10 cellular contexts compared by ENCODE assay signal in the genomic region with DNA sequence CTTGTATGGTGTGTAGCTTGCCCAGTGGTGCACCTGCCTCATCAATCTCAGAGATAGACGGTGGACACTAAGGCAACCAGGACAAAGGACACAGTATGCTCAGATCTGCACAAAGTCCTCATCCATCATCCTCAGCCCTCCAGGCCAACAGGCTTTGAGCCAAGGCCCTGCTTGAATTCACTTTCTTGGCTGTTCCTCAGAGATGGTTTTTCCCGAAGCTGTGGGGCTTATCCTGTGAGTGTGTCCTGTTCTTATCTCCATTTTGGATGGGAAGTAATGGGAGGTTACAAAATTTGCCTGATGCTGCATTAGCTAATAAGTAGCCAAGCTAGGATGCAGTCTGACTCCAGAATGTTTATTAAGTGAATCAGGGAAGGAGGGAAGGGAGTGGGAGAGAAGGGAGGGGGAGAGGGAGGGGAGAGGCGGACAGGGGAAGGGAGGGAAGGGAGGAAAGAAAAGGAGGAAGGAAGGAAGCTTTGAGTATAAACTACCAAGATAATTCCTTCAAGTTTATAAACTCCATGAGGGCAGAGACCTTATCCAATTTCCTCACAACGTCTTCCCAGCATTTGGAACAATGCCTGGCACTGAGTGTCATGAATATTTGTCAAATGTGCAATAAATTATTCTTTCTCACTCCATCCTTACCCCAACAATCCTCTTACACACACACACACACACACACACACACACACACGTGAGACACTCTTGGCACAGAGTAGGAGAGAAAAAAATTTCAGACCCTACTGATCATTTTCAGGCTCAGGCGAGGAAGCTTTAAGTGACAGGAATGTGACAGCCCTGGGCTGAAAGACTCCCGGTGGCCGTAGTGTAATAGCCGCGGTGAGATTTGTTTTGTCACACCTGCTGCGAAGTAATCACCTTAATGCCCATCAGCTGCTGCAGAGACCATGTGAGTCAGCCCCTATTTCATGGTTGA.
DNase-seq lines count a peak whose midpoint lies in the region; ATAC-seq, FAIRE-seq and TF ChIP-seq lines count a peak whose summit lies in the region.
"Had no signal": no experiment of that assay in that cellular context is flagged by ENCODE, and none has a peak within 500 bp of the region (broad histone marks: within the 10 kb centered on the region; RNA-seq: fewer than 3 reads in every experiment).

No MANE protein-coding gene starts in this region.

- no peaks in the 10 kb centered on the region for H3K36me3 Mint-ChIP-seq in activated CD8-positive, alpha-beta T cell treated with anti-CD3 and anti-CD28 coated beads for 36 hours (ENCODE audit: low read depth)
- H3K36me3 Mint-ChIP-seq: CD4-positive, CD25-positive, alpha-beta regulatory T cell had no signal

- FAIRE-seq in pancreas (lab: Jason Lieb, UNC): no peak

- H3K9me3 ChIP-seq in pancreas: no peaks in the 10 kb centered on the region
- H3K9me3 ChIP-seq: thyroid gland had no signal

- no peak overlapping the region for H3K4me3 Mint-ChIP-seq in activated CD8-positive, alpha-beta T cell treated with anti-CD3 and anti-CD28 coated beads for 36 hours
- H3K4me3 Mint-ChIP-seq: CD4-positive, CD25-positive, alpha-beta regulatory T cell had no signal

- no peak overlapping the region for H3K27ac Mint-ChIP-seq in activated CD8-positive, alpha-beta T cell treated with anti-CD3 and anti-CD28 coated beads for 36 hours

- H3K9me3 Mint-ChIP-seq in activated CD8-positive, alpha-beta T cell treated with anti-CD3 and anti-CD28 coated beads for 36 hours: no peaks in the 10 kb centered on the region
- H3K9me3 Mint-ChIP-seq: CD4-positive, CD25-positive, alpha-beta regulatory T cell had no signal

- intact Hi-C loops in pancreas (cut with DNase I): no loop called here
- intact Hi-C loops in activated CD8-positive, alpha-beta T cell treated with anti-CD3 and anti-CD28 coated beads for 36 hours (cut with micrococcal nuclease): no loop called here

- H3K27me3 Mint-ChIP-seq in activated CD8-positive, alpha-beta T cell treated with anti-CD3 and anti-CD28 coated beads for 36 hours: no peaks in the 10 kb centered on the region
- H3K27me3 Mint-ChIP-seq: CD4-positive, CD25-positive, alpha-beta regulatory T cell had no signal

- no peaks in the 10 kb centered on the region for H3K27me3 ChIP-seq in pancreas
- H3K27me3 ChIP-seq: thyroid gland had no signal

- 47 to 62% methylated on average over 11 of the region's 11 CpGs for WGBS in pancreas, 2 donors

- peak; percentile 75 for DNase-seq in AG10803 (ENCODE audit: low read depth)
- peak; percentile 41 for DNase-seq in globus pallidus (ENCODE audit: low spot score)
- peak in 2 of 6 donors; percentile 6 to 24 for DNase-seq in pancreas
- DNase-seq in activated CD8-positive, alpha-beta T cell treated with anti-CD3 and anti-CD28 coated beads for 36 hours: no peak
- no peak for DNase-seq in DMS53 treated with DMSO at 0.1 percent for 48 hours (lab: John Stamatoyannopoulos, UW; ENCODE audit: unreplicated experiment)
- DNase-seq in NCI-H526 treated with DMSO at 0.1 percent for 48 hours (lab: John Stamatoyannopoulos, UW): no peak
- DNase-seq: CD4-positive, CD25-positive, alpha-beta regulatory T cell had no signal

- POLR2A ChIA-PET in activated CD8-positive, alpha-beta T cell treated with anti-CD3 and anti-CD28 coated beads for 36 hours (lab: Charles Lee): no interaction called here

- H3K4me3 ChIP-seq in AG10803 (ENCODE audit: low read length) (no peak overlapping the region), pancreas (no peak overlapping the region)
- H3K4me3 ChIP-seq: thyroid gland had no signal

- peaks cover 0 to 4% (median 0%) of the 10 kb centered on the region in 3 donors for H3K4me1 ChIP-seq in pancreas

- CTCF ChIA-PET in activated CD8-positive, alpha-beta T cell treated with anti-CD3 and anti-CD28 coated beads for 36 hours (lab: Charles Lee): no interaction called here

- no peak overlapping the region for H3K27ac ChIP-seq in pancreas

- TF ChIP-seq CTCF in AG10803 (conservative IDR thresholded peaks at IDR 0.05; ENCODE audit: low read length) (no peak), pancreas (IDR thresholded peaks at IDR 0.05) (no peak)
- no peak for TF ChIP-seq CTCF in activated CD8-positive, alpha-beta T cell treated with anti-CD3 and anti-CD28 coated beads for 36 hours (IDR thresholded peaks at IDR 0.05)

- no peak for ATAC-seq in SK-N-SH treated with all-trans-retinoic acid at 6 μM for 48 hours
- peak in 3 of 4 donors; percentile 51 to 59 (median 55) for ATAC-seq in pancreas
- no peak for ATAC-seq in HG03097 (IDR thresholded peaks at IDR 0.05; ENCODE audit: low FRiP score, unreplicated experiment)
- no peak for ATAC-seq in activated CD8-positive, alpha-beta T cell treated with anti-CD3 and anti-CD28 coated beads for 36 hours

- H3K4me1 Mint-ChIP-seq in activated CD8-positive, alpha-beta T cell treated with anti-CD3 and anti-CD28 coated beads for 36 hours (ENCODE audit: low read depth): peaks cover 18% of the 10 kb centered on the region

- H3K36me3 ChIP-seq in pancreas: no peaks in the 10 kb centered on the region
- H3K36me3 ChIP-seq: thyroid gland had no signal

TF ChIP-seq in SK-N-SH treated with all-trans-retinoic acid at 6 μM for 48 hours, 23 proteins besides CTCF, POLR2A, EP300 and RAD21:
- TF ChIP-seq TOX (CRISPR knock-in tag; IDR thresholded peaks at IDR 0.05; ENCODE audit: borderline replicate concordance) (no peak), ISL1 (CRISPR knock-in tag; IDR thresholded peaks at IDR 0.05) (0 out of 2 replicates have a peak, but pooled peaks have one; percentile 27), ZC3H10 (CRISPR knock-in tag; IDR thresholded peaks at IDR 0.05) (no peak), TCF4 (CRISPR knock-in tag; IDR thresholded peaks at IDR 0.05; ENCODE audit: borderline replicate concordance) (no peak), ARNTL (CRISPR knock-in tag; IDR thresholded peaks at IDR 0.05; ENCODE audit: borderline replicate concordance, low read depth) (no peak)

Comparison
In these comparisons a context has a peak if more than half of its experiments do, and no peak if none do; other contexts are left out.
1. DNase-seq: peak in AG10803 (single experiment) and globus pallidus (single experiment); none in activated CD8-positive, alpha-beta T cell treated with anti-CD3 and anti-CD28 coated beads for 36 hours (single experiment), DMS53 treated with DMSO at 0.1 percent for 48 hours (single experiment) and NCI-H526 treated with DMSO at 0.1 percent for 48 hours (single experiment).
2. ATAC-seq: peak in pancreas (3 of 4); none in SK-N-SH treated with all-trans-retinoic acid at 6 μM for 48 hours (single experiment), HG03097 (single experiment) and activated CD8-positive, alpha-beta T cell treated with anti-CD3 and anti-CD28 coated beads for 36 hours (single experiment).